Comparison of ENCODE assay signal across 12 cellular contexts in the genomic region with DNA sequence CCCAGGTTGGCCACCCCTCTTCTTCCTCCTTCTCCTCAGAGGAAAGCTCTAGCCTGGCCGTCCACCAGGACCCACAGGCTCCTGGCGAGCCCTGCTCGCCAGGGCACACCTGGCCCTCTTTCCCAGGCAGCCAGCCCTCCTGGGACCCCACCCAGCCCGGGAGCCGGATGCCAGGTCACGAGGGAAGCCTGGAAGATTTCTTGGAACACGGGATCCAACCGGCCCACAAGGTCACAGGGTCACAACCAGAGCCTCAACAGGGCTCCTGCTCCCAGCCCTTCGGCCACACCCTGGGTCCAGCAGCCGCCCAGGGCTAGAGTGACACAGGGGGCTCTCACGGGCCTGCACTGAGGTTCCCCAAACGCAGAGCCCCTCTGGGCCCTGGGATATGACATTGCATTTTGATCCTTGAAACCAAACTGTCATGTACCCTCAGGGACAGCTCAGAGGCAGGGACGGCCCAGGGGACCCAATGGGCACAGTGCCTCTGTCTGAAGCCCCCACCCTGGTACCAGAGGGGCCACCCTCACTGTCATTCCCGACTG. TPM values are rescaled to one million over a fixed set of nuclear protein-coding genes. Genes with fewer than 3 reads are reported as not detected.
DNase-seq lines count a peak whose midpoint lies in the region; ATAC-seq and TF ChIP-seq lines count a peak whose summit lies in the region.
"Had no signal": no experiment of that assay in that cellular context is flagged by ENCODE, and none has a peak within 500 bp of the region (broad histone marks: within the 10 kb centered on the region; RNA-seq: fewer than 3 reads in every experiment).

No MANE protein-coding gene starts in this region.

- no peak overlapping the region for H2AFZ ChIP-seq in Karpas-422 (ENCODE audit: low read length)

- in situ Hi-C loops in gastrocnemius medialis (cut with MboI; ENCODE audit: low sequenced_read_pairs in 4 of 4), result no loop called here

- H3K36me3 ChIP-seq in BLaER1 treated with 17β-estradiol and CSF1 and Interleukin-3, amounts not matched to agents 10 nM and 100 nM, result peaks cover 72 to 89% (median 86%) of the 10 kb centered on the region in 11 experiments
- peaks cover 44% of the 10 kb centered on the region for H3K36me3 ChIP-seq in Karpas-422 (ENCODE audit: insufficient read depth, low read length)
- peaks cover 0 to 34% of the 10 kb centered on the region in 2 donors for H3K36me3 ChIP-seq in gastrocnemius medialis

- peaks cover 87 to 91% (median 90%) of the 10 kb centered on the region in 10 experiments for H3K4me1 ChIP-seq in BLaER1 treated with 17β-estradiol and CSF1 and Interleukin-3, amounts not matched to agents 10 nM and 100 nM
- H3K4me1 ChIP-seq in Karpas-422 (ENCODE audit: low read length), result peaks cover 91% of the 10 kb centered on the region
- peaks cover 80 to 84% of the 10 kb centered on the region in 2 donors for H3K4me1 ChIP-seq in gastrocnemius medialis
- peaks cover 7% of the 10 kb centered on the region for H3K4me1 ChIP-seq in foreskin keratinocyte

- intact Hi-C loops in gastrocnemius medialis (cut with DNase I; ENCODE audit: low total_unique reads), result no loop called here

- peak overlapping the region; percentile 91 to 100 (median 99) for H3K4me2 ChIP-seq in BLaER1 treated with 17β-estradiol and CSF1 and Interleukin-3, amounts not matched to agents 10 nM and 100 nM
- peak overlapping the region; percentile 92 for H3K4me2 ChIP-seq in Karpas-422 (ENCODE audit: low read depth, low read length, poor library complexity, severe bottlenecking)
- H3K4me2 ChIP-seq: KMS-11 had no signal

- peaks cover 36% of the 10 kb centered on the region for H3K79me2 ChIP-seq in Karpas-422 (ENCODE audit: low read length)

- no peaks in the 10 kb centered on the region for H3K9me2 ChIP-seq in Karpas-422 (replicated peaks; ENCODE audit: insufficient read depth, low read length)

- H4K20me1 ChIP-seq in BLaER1 treated with 17β-estradiol and CSF1 and Interleukin-3, amounts not matched to agents 10 nM and 100 nM, result peaks cover 74 to 98% (median 96%) of the 10 kb centered on the region in 11 experiments
- H4K20me1 ChIP-seq in Karpas-422 (ENCODE audit: insufficient read depth, low read depth, low read length), result peaks cover 79% of the 10 kb centered on the region

- ATAC-seq in gastrocnemius medialis (peak; percentile 14 to 32), foreskin keratinocyte (no peak)

- peak overlapping the region in 2 of 10 experiments; percentile 18 to 21; a peak in 2 of 20 replicates for H3K4me3 ChIP-seq in BLaER1 treated with 17β-estradiol and CSF1 and Interleukin-3, amounts not matched to agents 10 nM and 100 nM
- peak overlapping the region; percentile 84; the same call in 1 of the 2 replicates for H3K4me3 ChIP-seq in Karpas-422 (ENCODE audit: low read length)
- peak overlapping the region; percentile 82 to 100 (median 95) for H3K4me3 ChIP-seq in gastrocnemius medialis

- H3K9ac ChIP-seq in BLaER1 treated with 17β-estradiol and CSF1 and Interleukin-3, amounts not matched to agents 10 nM and 100 nM, result peak overlapping the region; percentile 23 to 98 (median 90); a peak in 19 of 22 replicates
- H3K9ac ChIP-seq in Karpas-422 (ENCODE audit: low read length), result peak overlapping the region; percentile 93
- H3K9ac ChIP-seq: KMS-11 had no signal

- H3K9me3 ChIP-seq in BLaER1 treated with 17β-estradiol and CSF1 and Interleukin-3, amounts not matched to agents 10 nM and 100 nM (replicated peaks in 1 of 11), result no peaks in the 10 kb centered on the region
- no peaks in the 10 kb centered on the region for H3K9me3 ChIP-seq in Karpas-422 (ENCODE audit: low read length)
- H3K9me3 ChIP-seq in gastrocnemius medialis, result no peaks in the 10 kb centered on the region

- peak; percentile 62 for DNase-seq in Karpas-422
- DNase-seq in erythroblast (lab: John Stamatoyannopoulos, UW), result no peak
- peak; percentile 84 to 96 for DNase-seq in gastrocnemius medialis
- no peak for DNase-seq in NCI-H1436 treated with DMSO at 0.1 percent for 48 hours (lab: John Stamatoyannopoulos, UW)
- DNase-seq in NCI-H524 treated with DMSO at 0.1 percent for 48 hours (lab: John Stamatoyannopoulos, UW), result no peak
- DNase-seq in foreskin keratinocyte, result no peak
- no peak for DNase-seq in GF-D8 (lab: John Stamatoyannopoulos, UW)
- DNase-seq: activated CD4-positive, alpha-beta T cell treated with anti-CD3 and anti-CD28 coated beads, Interleukin-2, amount 50 U/mL, for 4 hours; activated naive CD4-positive, alpha-beta T cell treated with anti-CD3 and anti-CD28 coated beads, Interleukin-2, amount 50 U/mL, for 16 hours; NCI-H2081 treated with DMSO at 0.1 percent for 48 hours had no signal

- peak; percentile 10 for TF ChIP-seq POLR2A in erythroblast (IDR thresholded peaks at IDR 0.05; ENCODE audit: low read length)
- TF ChIP-seq POLR2A in gastrocnemius medialis (IDR thresholded peaks at IDR 0.05), result peak; percentile 51 to 90

- no peaks in the 10 kb centered on the region for H3K27me3 ChIP-seq in BLaER1 treated with 17β-estradiol and CSF1 and Interleukin-3, amounts not matched to agents 10 nM and 100 nM
- no peaks in the 10 kb centered on the region for H3K27me3 ChIP-seq in Karpas-422 (ENCODE audit: low read length)
- H3K27me3 ChIP-seq in gastrocnemius medialis, result no peaks in the 10 kb centered on the region
- H3K27me3 ChIP-seq in foreskin keratinocyte, result no peaks in the 10 kb centered on the region

- TF ChIP-seq CTCF in gastrocnemius medialis (IDR thresholded peaks at IDR 0.05 in 4 of 5, conservative IDR thresholded peaks at IDR 0.05 in 1 of 5) (no peak), foreskin keratinocyte (conservative IDR thresholded peaks at IDR 0.05) (no peak)

- peak overlapping the region in 9 of 11 experiments; percentile 29 to 86 (median 43); a peak in 15 of 22 replicates for H3K27ac ChIP-seq in BLaER1 treated with 17β-estradiol and CSF1 and Interleukin-3, amounts not matched to agents 10 nM and 100 nM
- H3K27ac ChIP-seq in Karpas-422 (ENCODE audit: low read length), result peak overlapping the region; percentile 93
- peak overlapping the region; percentile 96 to 100 (median 100) for H3K27ac ChIP-seq in gastrocnemius medialis
- H3K27ac ChIP-seq in foreskin keratinocyte, result no peak overlapping the region
- H3K27ac ChIP-seq: KMS-11 had no signal

RNA-seq across cellular contexts. Expression of gene MKNK2, which starts 5.5 kb away (rescaled TPM):
- total RNA-seq in Karpas-422 (2014; rRNA removed; shearing (Covaris generic); ENCODE audit: low replicate concordance), result 526 and 862 TPM in 2 replicates
- 1,000 to 10,000 TPM; 1,858 to 2,149 (median 1,965) TPM for total RNA-seq in gastrocnemius medialis
- total RNA-seq in foreskin keratinocyte, result 65.6 and 69.4 TPM in 2 replicates
- 45.3 and 58.3 TPM in 2 replicates for polyA plus RNA-seq in foreskin keratinocyte

RNA-seq across cellular contexts. Expression of gene BTBD2, which starts 30.1 kb away (rescaled TPM):
- 66.8 and 112 TPM in 2 replicates for total RNA-seq in Karpas-422 (2014; rRNA removed; shearing (Covaris generic); ENCODE audit: low replicate concordance)
- total RNA-seq in gastrocnemius medialis, result 10 to 100 TPM; 54.6 to 82.9 (median 63.6) TPM
- 51.2 and 51.7 TPM in 2 replicates for total RNA-seq in foreskin keratinocyte
- 49.5 and 51.4 TPM in 2 replicates for polyA plus RNA-seq in foreskin keratinocyte

RNA-seq across cellular contexts. Expression of gene MOB3A, which starts 50.6 kb away (rescaled TPM):
- 153 and 219 TPM in 2 replicates for total RNA-seq in Karpas-422 (2014; rRNA removed; shearing (Covaris generic); ENCODE audit: low replicate concordance)
- total RNA-seq in gastrocnemius medialis (10 to 100 TPM; 16.0 to 30.8 (median 22.2) TPM), foreskin keratinocyte (30.1 and 32.9 TPM in 2 replicates)
- polyA plus RNA-seq in foreskin keratinocyte, result 36.0 and 37.8 TPM in 2 replicates

RNA-seq across cellular contexts. Expression of gene IZUMO4, which starts 51.1 kb away (rescaled TPM):
- 285 and 487 TPM in 2 replicates for total RNA-seq in Karpas-422 (2014; rRNA removed; shearing (Covaris generic); ENCODE audit: low replicate concordance)
- total RNA-seq in gastrocnemius medialis (1 to 10 TPM in 1 of 4 donors, under 1 TPM in 1, not detected in 2; 0.93 to 1.4 TPM), foreskin keratinocyte (2.0 and 3.1 TPM in 2 replicates)
- polyA plus RNA-seq in foreskin keratinocyte, result 3.8 and 4.4 TPM in 2 replicates

Comparison
In these comparisons a context has a peak if more than half of its experiments do, and no peak if none do; other contexts are left out.
1. DNase-seq: peak in Karpas-422 (single experiment) and gastrocnemius medialis (2 of 2); none in erythroblast (0 of 2), NCI-H1436 treated with DMSO at 0.1 percent for 48 hours (single experiment), NCI-H524 treated with DMSO at 0.1 percent for 48 hours (single experiment), foreskin keratinocyte (0 of 2) and GF-D8 (single experiment).